Comparison of ENCODE assay signal across 8 cellular contexts in genomic region chr3:191331443-191331842, GRCh38. TPM values are rescaled to one million over a fixed set of nuclear protein-coding genes. Genes with fewer than 3 reads are reported as not detected.
A peak's percentile ranks its signal among the peaks of the same experiment; 100 is the strongest.
DNase-seq lines count a peak whose midpoint lies in the region; ATAC-seq, FAIRE-seq and TF ChIP-seq lines count a peak whose summit lies in the region.

No MANE protein-coding gene starts in this region.

- peak overlapping the region in 2 of 4 donors; percentile 95 to 99 for H3K27ac ChIP-seq in Peyer's patch
- peak overlapping the region in 3 of 4 donors; percentile 92 to 96 (median 93) for H3K27ac ChIP-seq in sigmoid colon

- TF ChIP-seq EP300 in sigmoid colon (IDR thresholded peaks at IDR 0.05) = no peak

- H3K4me3 ChIP-seq in Peyer's patch (peak overlapping the region; percentile 96 to 99 (median 98)), fibroblast of pulmonary artery (replicated peaks; ENCODE audit: low read depth, low read length) (peak overlapping the region; percentile 76), sigmoid colon (peak overlapping the region in 2 of 4 donors; percentile 65 to 88)

- peak; percentile 69 for DNase-seq in EL
- no peak for DNase-seq in Peyer's patch
- peak; percentile 54 for DNase-seq in fibroblast of pulmonary artery (ENCODE audit: low read depth)
- no peak for DNase-seq in sigmoid colon
- no peak for DNase-seq in activated CD8-positive, alpha-beta memory T cell treated with anti-CD3 and anti-CD28 coated beads, Interleukin-2, amount 50 U/mL, for 4 hours
- no peak for DNase-seq in H54 (ENCODE audit: insufficient read length, low spot score)

- peaks cover 0 to 13% (median 3%) of the 10 kb centered on the region in 4 donors for H3K4me1 ChIP-seq in Peyer's patch
- H3K4me1 ChIP-seq in sigmoid colon = peaks cover 0 to 66% (median 38%) of the 10 kb centered on the region in 4 donors

- TF ChIP-seq CTCF in Peyer's patch (IDR thresholded peaks at IDR 0.05) (no peak), fibroblast of pulmonary artery (IDR thresholded peaks at IDR 0.05; ENCODE audit: low read length, missing control alignments) (no peak), sigmoid colon (IDR thresholded peaks at IDR 0.05) (no peak)

- H3K9me3 ChIP-seq in Peyer's patch (no peaks in the 10 kb centered on the region), sigmoid colon (no peaks in the 10 kb centered on the region)

- H3K27me3 ChIP-seq in Peyer's patch (no peaks in the 10 kb centered on the region), sigmoid colon (no peaks in the 10 kb centered on the region)

- intact Hi-C loops in sigmoid colon (cut with DNase I) = loop anchor here (5.0 kb wide), 1 partner anchor 46 kb away; no protein-coding TSS in a partner anchor

- 82% methylated on average over 3 of the region's 3 CpGs for WGBS in sigmoid colon, 2 donors

- no peak for TF ChIP-seq POLR2A in Peyer's patch (IDR thresholded peaks at IDR 0.05)
- TF ChIP-seq POLR2A in sigmoid colon (IDR thresholded peaks at IDR 0.05) = no peak
- TF ChIP-seq POLR2A in H54 (IDR thresholded peaks at IDR 0.05; ENCODE audit: low read depth, low read length) = no peak

- no peak for ATAC-seq in GM19395 (IDR thresholded peaks at IDR 0.05; ENCODE audit: unreplicated experiment)
- no peak for ATAC-seq in HG03354 (IDR thresholded peaks at IDR 0.05; ENCODE audit: poor library complexity, severe bottlenecking, unreplicated experiment)

- no peak for FAIRE-seq in H54 (lab: Jason Lieb, UNC)

- no peaks in the 10 kb centered on the region for H3K36me3 ChIP-seq in Peyer's patch
- H3K36me3 ChIP-seq in sigmoid colon = no peaks in the 10 kb centered on the region

RNA-seq across cellular contexts. Expression of gene UTS2B, which starts 1.1 kb away (rescaled TPM):
- total RNA-seq in Peyer's patch = 1 to 10 TPM in 2 of 4 donors, not detected in 2; 1.9 to 6.6 TPM
- total RNA-seq in sigmoid colon = under 1 TPM in 2 of 4 donors, not detected in 2; 0.28 to 0.71 TPM
- under 1 TPM in 1 of 3 donors, not detected in 2; 0.17 TPM for polyA plus RNA-seq in sigmoid colon

RNA-seq across cellular contexts. Expression of gene CCDC50, which starts 2.2 kb away (rescaled TPM):
- total RNA-seq in Peyer's patch (100 to 1,000 TPM in 2 of 4 donors, 10 to 100 TPM in 2; 68.1 to 201 (median 106) TPM), sigmoid colon (100 to 1,000 TPM; 103 to 128 (median 116) TPM)
- polyA plus RNA-seq in sigmoid colon = 10 to 100 TPM; 20.8 to 26.0 (median 21.0) TPM

Comparison
In these comparisons a context has a peak if more than half of its experiments do, and no peak if none do; other contexts are left out.
1. DNase-seq: peak in EL (single experiment) and fibroblast of pulmonary artery (single experiment); none in Peyer's patch (0 of 3), sigmoid colon (single experiment), activated CD8-positive, alpha-beta memory T cell treated with anti-CD3 and anti-CD28 coated beads, Interleukin-2, amount 50 U/mL, for 4 hours (single experiment) and H54 (single experiment).